ENCODE assay signal across 8 cellular contexts in genomic region chr3:73508330-73508954, GRCh38.
DNase-seq lines count a peak whose midpoint lies in the region; ATAC-seq, FAIRE-seq and TF ChIP-seq lines count a peak whose summit lies in the region.

No MANE protein-coding gene starts in this region.

- H2AFZ ChIP-seq in astrocyte (ENCODE audit: low read depth, low read length), result no peak overlapping the region

- H3K36me3 ChIP-seq in astrocyte (ENCODE audit: insufficient read depth, low read length) (no peaks in the 10 kb centered on the region), MG63 (no peaks in the 10 kb centered on the region)

- intact Hi-C loops in CD14-positive monocyte (cut with micrococcal nuclease), result no loop called here

- DNase-seq in CD14-positive monocyte (ENCODE audit: low spot score) (no peak), NCI-H510A treated with DMSO at 0.1 percent for 48 hours (lab: John Stamatoyannopoulos, UW) (peak; percentile 64), astrocyte (ENCODE audit: low read depth) (peak; percentile 36), hippocampal formation (lab: John Stamatoyannopoulos, UW) (peak; percentile 10 to 81), MG63 (no peak)
- peak; percentile 10 for DNase-seq in stimulated activated CD4-positive, alpha-beta T cell treated with anti-CD3 and anti-CD28 coated beads, Interleukin-1b, Interleukin-23, amount 100 ng/mL, for 48 hours

- TF ChIP-seq CTCF in CD14-positive monocyte (IDR thresholded peaks at IDR 0.05) (peak; percentile 77), astrocyte (IDR thresholded peaks at IDR 0.05; ENCODE audit: insufficient read depth, low read depth, low read length) (peak; percentile 87)

- H3K4me2 ChIP-seq in astrocyte (ENCODE audit: low read length), result no peak overlapping the region

- H3K4me3 ChIP-seq in astrocyte (ENCODE audit: insufficient read depth, low read depth, low read length) (no peak overlapping the region), MG63 (no peak overlapping the region)

- H4K20me1 ChIP-seq in astrocyte (ENCODE audit: insufficient read depth, low read length), result no peaks in the 10 kb centered on the region

- peaks cover 4% of the 10 kb centered on the region for H3K79me2 ChIP-seq in astrocyte (ENCODE audit: insufficient read depth, low read length)

- H3K27me3 ChIP-seq in astrocyte (ENCODE audit: insufficient read depth, low read length) (no peaks in the 10 kb centered on the region), MG63 (no peaks in the 10 kb centered on the region)

- peak; percentile 83 for FAIRE-seq in astrocyte (lab: Jason Lieb, UNC)

- peaks cover 13% of the 10 kb centered on the region for H3K4me1 ChIP-seq in astrocyte (ENCODE audit: insufficient read depth, low read length)

- H3K36me3 Mint-ChIP-seq in CD14-positive monocyte, result no peaks in the 10 kb centered on the region
- H3K36me3 Mint-ChIP-seq in astrocyte (ENCODE audit: low read depth, unreplicated experiment), result no peaks in the 10 kb centered on the region

- ATAC-seq in GM18868 (IDR thresholded peaks at IDR 0.05; ENCODE audit: unreplicated experiment) (peak; percentile 64), HG03280 (IDR thresholded peaks at IDR 0.05; ENCODE audit: unreplicated experiment) (peak; percentile 46)

- no peak overlapping the region for H3K9ac ChIP-seq in astrocyte (ENCODE audit: low read length)

- H3K27me3 Mint-ChIP-seq in CD14-positive monocyte (ENCODE audit: low read depth in 3 of 3) (peaks cover 2 to 4% (median 3%) of the 10 kb centered on the region in 3 donors), astrocyte (ENCODE audit: low read depth, unreplicated experiment) (no peaks in the 10 kb centered on the region)

- no peaks in the 10 kb centered on the region for H3K9me3 ChIP-seq in astrocyte (ENCODE audit: insufficient read depth, low read depth, low read length)
- no peaks in the 10 kb centered on the region for H3K9me3 ChIP-seq in MG63

- H3K9me3 Mint-ChIP-seq in CD14-positive monocyte, result no peaks in the 10 kb centered on the region
- no peaks in the 10 kb centered on the region for H3K9me3 Mint-ChIP-seq in astrocyte (ENCODE audit: unreplicated experiment)

- H3K27ac ChIP-seq in astrocyte (ENCODE audit: low read depth, low read length), result no peak overlapping the region

- H3K4me1 Mint-ChIP-seq in CD14-positive monocyte (no peaks in the 10 kb centered on the region), astrocyte (ENCODE audit: low read depth, unreplicated experiment) (peaks cover 47% of the 10 kb centered on the region)

- H3K4me3 Mint-ChIP-seq in CD14-positive monocyte (no peak overlapping the region), astrocyte (ENCODE audit: unreplicated experiment) (peak overlapping the region; percentile 50)

- no peak overlapping the region for H3K27ac Mint-ChIP-seq in CD14-positive monocyte
- H3K27ac Mint-ChIP-seq in astrocyte (ENCODE audit: unreplicated experiment), result no peak overlapping the region

Comparison
In these comparisons a context has a peak if more than half of its experiments do, and no peak if none do; other contexts are left out.
1. DNase-seq: peak in NCI-H510A treated with DMSO at 0.1 percent for 48 hours (single experiment), astrocyte (single experiment), hippocampal formation (2 of 2) and stimulated activated CD4-positive, alpha-beta T cell treated with anti-CD3 and anti-CD28 coated beads, Interleukin-1b, Interleukin-23, amount 100 ng/mL, for 48 hours (single experiment); none in CD14-positive monocyte (single experiment) and MG63 (single experiment).